19 cellular contexts compared by ENCODE assay signal in the genomic region with DNA sequence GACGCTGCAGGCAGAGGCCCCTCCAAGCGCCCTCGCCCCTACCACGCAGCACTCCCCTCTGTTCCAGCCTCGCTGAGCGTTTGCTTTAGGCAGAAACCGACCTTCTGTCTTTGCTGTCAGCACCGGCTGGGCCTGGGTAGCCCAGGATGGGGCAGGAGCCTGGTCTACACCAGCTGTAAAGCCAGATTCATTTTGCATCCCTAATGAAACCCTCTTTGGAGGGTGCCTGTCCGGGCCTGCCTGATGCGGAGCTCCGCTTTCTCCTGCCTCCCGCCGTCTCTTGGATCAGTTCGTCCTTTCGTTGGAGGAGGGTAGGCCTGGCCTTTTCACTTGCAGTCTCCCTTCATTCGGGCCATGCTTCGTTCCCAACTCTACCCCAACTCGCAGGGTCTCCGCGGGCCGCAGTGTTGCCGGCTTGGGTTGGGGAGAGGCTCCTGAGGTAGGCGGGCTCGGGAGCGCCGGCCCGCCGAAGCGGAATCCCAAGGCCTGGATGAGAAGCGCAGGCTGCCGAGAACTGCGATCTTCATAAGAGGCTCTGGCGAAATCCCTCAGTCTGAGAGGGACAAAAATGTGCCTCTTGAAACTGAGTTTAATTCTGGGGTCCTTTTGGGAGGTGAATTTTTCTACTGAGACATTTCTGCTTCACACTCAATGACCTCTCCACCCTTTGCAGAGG. TPM values are rescaled to one million over a fixed set of nuclear protein-coding genes. Genes with fewer than 3 reads are reported as not detected.
DNase-seq lines count a peak whose midpoint lies in the region; ATAC-seq and TF ChIP-seq lines count a peak whose summit lies in the region.
"Had no signal": no experiment of that assay in that cellular context is flagged by ENCODE, and none has a peak within 500 bp of the region (broad histone marks: within the 10 kb centered on the region; RNA-seq: fewer than 3 reads in every experiment).

No MANE protein-coding gene starts in this region.

- no peaks in the 10 kb centered on the region for H3K4me1 Mint-ChIP-seq in neural progenitor cell

- ATAC-seq in Panc1, result peak; percentile 8; the same call in 1 of the 2 replicates
- no peak for ATAC-seq in HG03521 (IDR thresholded peaks at IDR 0.05; ENCODE audit: unreplicated experiment)
- no peak for ATAC-seq in aorta (ENCODE audit: low FRiP score)
- ATAC-seq: activated T-cell treated with anti-CD3 and anti-CD28 coated beads, Interleukin-2, amount 50 U/mL, for 4 hours had no signal

- H3K9me3 Mint-ChIP-seq in neural progenitor cell, result peaks cover 14% of the 10 kb centered on the region
- H3K9me3 Mint-ChIP-seq: activated T-cell treated with anti-CD3 and anti-CD28 coated beads, Interleukin-2, amount 50 U/mL, for 4 hours; central memory CD8-positive, alpha-beta T cell had no signal

- in situ Hi-C loops in Panc1 (cut with HindIII; ENCODE audit: low pct_unique_long_range_greater_than_20kb, low sequenced_read_pairs) (loop anchor here (5.0 kb wide), 1 partner anchor 63 kb away; no protein-coding TSS in a partner anchor), GM13977 (cut with MboI; ENCODE audit: low pct_unique_long_range_greater_than_20kb, low sequenced_read_pairs, unreplicated experiment) (loop anchor here (10.0 kb wide), 1 partner anchor 105 kb away; a partner anchor contains a TSS)

- POLR2A ChIA-PET in Panc1 (lab: Charles Lee), result interaction anchor here (0.7 kb wide), 1 partner anchor 393 kb away, joined by 4 read pairs; no protein-coding TSS in a partner anchor

- peaks cover 93% of the 10 kb centered on the region for H3K27me3 Mint-ChIP-seq in neural progenitor cell (ENCODE audit: insufficient read depth, low read depth)

- H3F3A ChIP-seq in neural progenitor cell (ENCODE audit: low read depth), result no peaks in the 10 kb centered on the region

- H3K4me3 Mint-ChIP-seq in neural progenitor cell, result no peak overlapping the region
- H3K4me3 Mint-ChIP-seq: activated T-cell treated with anti-CD3 and anti-CD28 coated beads, Interleukin-2, amount 50 U/mL, for 4 hours; central memory CD8-positive, alpha-beta T cell had no signal

- intact Hi-C loops in Panc1 (cut with micrococcal nuclease; ENCODE audit: unreplicated experiment) (loop anchor here (2.0 to 10.0 kb wide), 3 partner anchors 65 to 595 kb away; no protein-coding TSS in a partner anchor), aorta (cut with DNase I) (loop anchor here (5.0 kb wide), 3 partner anchors 268 to 288 kb away; no protein-coding TSS in a partner anchor)

- H3K9ac ChIP-seq in iPS-15b (ENCODE audit: low read depth, low read length) (no peak overlapping the region), neural progenitor cell (no peak overlapping the region)
- H3K9ac ChIP-seq: BLaER1, GM23248 had no signal

- H3K27me3 ChIP-seq in H7 (ENCODE audit: control insufficient read depth, insufficient read depth, low read length) (peaks cover 99% of the 10 kb centered on the region), Panc1 (ENCODE audit: control insufficient read depth, insufficient read depth, low read length) (no peaks in the 10 kb centered on the region), iPS-15b (ENCODE audit: control insufficient read depth, insufficient read depth, low read length) (peaks cover 100% of the 10 kb centered on the region), neural progenitor cell (peaks cover 100% of the 10 kb centered on the region), aorta (ENCODE audit: control insufficient read depth in 1 of 2, insufficient read depth in 2 of 2, low read length in 1 of 2) (no peaks in the 10 kb centered on the region)

- no peaks in the 10 kb centered on the region for H3K36me3 Mint-ChIP-seq in neural progenitor cell

- no peaks in the 10 kb centered on the region for H3K79me2 ChIP-seq in neural progenitor cell (ENCODE audit: low read depth)

- H3K4me2 ChIP-seq in neural progenitor cell, result no peak overlapping the region
- H3K4me2 ChIP-seq: BLaER1 had no signal

- H4K20me1 ChIP-seq in neural progenitor cell (ENCODE audit: low read depth), result peaks cover 98% of the 10 kb centered on the region

- DNase-seq in H7 (peak; percentile 73), Panc1 (ENCODE audit: low read depth, low spot score) (no peak), neural progenitor cell (ENCODE audit: low spot score) (peak; percentile 57), AG20443 (ENCODE audit: low spot score) (no peak), aorta (no peak), GM13977 (ENCODE audit: low spot score) (no peak)
- DNase-seq: activated CD4-positive, alpha-beta T cell treated with anti-CD3 and anti-CD28 coated beads, Interleukin-2, amount 50 U/mL, for 4 hours; activated T-cell treated with anti-CD3 and anti-CD28 coated beads, Interleukin-2, amount 50 U/mL, for 4 hours; GM23248; KG1; NCI-H1092; NCI-H82; trophoblast cell had no signal

- no peak overlapping the region for H2AFZ ChIP-seq in neural progenitor cell (replicated peaks)
- H2AFZ ChIP-seq: GM23248 had no signal

- CTCF ChIA-PET in Panc1 (lab: Charles Lee), result interaction anchor here (0.6 kb wide), 1 partner anchor 264 kb away, joined by 3 read pairs; no protein-coding TSS in a partner anchor

- H3K4me3 ChIP-seq in H7 (ENCODE audit: insufficient read depth, low read depth, low read length) (no peak overlapping the region), Panc1 (ENCODE audit: low read depth in 2 of 2, low read length in 2 of 2) (peak overlapping the region; percentile 68 to 71), iPS-15b (ENCODE audit: low read depth, low read length) (peak overlapping the region; percentile 30), neural progenitor cell (no peak overlapping the region), aorta (ENCODE audit: low read length in 2 of 2) (no peak overlapping the region)
- H3K4me3 ChIP-seq: BLaER1, skin epidermis had no signal

- H3K36me3 ChIP-seq in H7 (replicated peaks; ENCODE audit: control insufficient read depth, insufficient read depth, low read length) (no peaks in the 10 kb centered on the region), Panc1 (ENCODE audit: control insufficient read depth, insufficient read depth, low read length) (no peaks in the 10 kb centered on the region), iPS-15b (ENCODE audit: control insufficient read depth, insufficient read depth, low read length) (no peaks in the 10 kb centered on the region), neural progenitor cell (no peaks in the 10 kb centered on the region), aorta (ENCODE audit: control insufficient read depth in 1 of 2, insufficient read depth in 2 of 2, low read length in 1 of 2) (no peaks in the 10 kb centered on the region)
- H3K36me3 ChIP-seq: BLaER1 had no signal

- H3K9me3 ChIP-seq in Panc1 (ENCODE audit: control insufficient read depth, insufficient read depth, low read depth, low read length), result no peaks in the 10 kb centered on the region
- no peaks in the 10 kb centered on the region for H3K9me3 ChIP-seq in iPS-15b (ENCODE audit: control insufficient read depth, insufficient read depth, low read length)
- H3K9me3 ChIP-seq in neural progenitor cell (ENCODE audit: low read depth), result no peaks in the 10 kb centered on the region
- H3K9me3 ChIP-seq in aorta (ENCODE audit: control insufficient read depth, low read length), result no peaks in the 10 kb centered on the region
- H3K9me3 ChIP-seq: BLaER1 had no signal

- BruUV-seq in Panc1 (replicated peaks; lab: Mats Ljungman, UMichigan), result no TSS peak

- H3K27ac ChIP-seq in Panc1 (ENCODE audit: low read length) (peak overlapping the region; percentile 99), neural progenitor cell (no peak overlapping the region), aorta (ENCODE audit: low read depth in 1 of 2, low read length in 2 of 2) (no peak overlapping the region)
- H3K27ac ChIP-seq: BLaER1, GM23248, skin epidermis had no signal

- no peak for TF ChIP-seq CTCF in Panc1 (IDR thresholded peaks at IDR 0.05)
- TF ChIP-seq CTCF in neural progenitor cell (IDR thresholded peaks at IDR 0.05), result no peak
- no peak for TF ChIP-seq CTCF in GM13977 (IDR thresholded peaks at IDR 0.05; ENCODE audit: extremely low read depth, insufficient read depth, missing control alignments)

- no peak overlapping the region for H3K27ac Mint-ChIP-seq in neural progenitor cell

- WGBS in aorta, 2 donors, result 64 to 77% methylated on average over 33 of the region's 33 CpGs

- H3K4me1 ChIP-seq in Panc1 (ENCODE audit: control insufficient read depth, insufficient read depth, low read length) (peaks cover 72% of the 10 kb centered on the region), iPS-15b (ENCODE audit: control insufficient read depth, insufficient read depth, low read length) (no peaks in the 10 kb centered on the region), neural progenitor cell (no peaks in the 10 kb centered on the region), aorta (ENCODE audit: control insufficient read depth in 1 of 2, insufficient read depth in 2 of 2, low read length in 2 of 2) (no peaks in the 10 kb centered on the region)

RNA-seq across cellular contexts. Expression of a gene that starts 4.9 kb away (rescaled TPM):
- not detected in 2 replicates for total RNA-seq in H7 (2014; rRNA removed; shearing (Covaris generic))
- 45.9 TPM for total RNA-seq in Panc1 (2021; ENCODE audit: unreplicated experiment)
- 47.8 TPM for polyA plus RNA-seq in Panc1 (2012; ENCODE audit: insufficient read length)
- not detected in 2 replicates for total RNA-seq in neural progenitor cell (ENCODE audit: low replicate concordance)
- total RNA-seq in aorta, result 1 to 10 TPM; 1.0 to 1.9 TPM
- under 1 TPM in 1 of 2 donors, not detected in 1; 0.31 TPM for polyA plus RNA-seq in aorta
- total RNA-seq: GM23248, mucosa of gallbladder had no signal
- polyA plus RNA-seq: GM23248 had no signal

RNA-seq across cellular contexts. Expression of a gene that starts 6.2 kb away (rescaled TPM):
- total RNA-seq in H7 (2014; rRNA removed; shearing (Covaris generic)), result 0.04 TPM in 1 of 2 replicates, not detected in the other
- total RNA-seq in Panc1 (2021; ENCODE audit: unreplicated experiment) (65.9 TPM), neural progenitor cell (ENCODE audit: low replicate concordance) (not detected in 2 replicates), aorta (under 1 TPM; 0.33 to 0.39 TPM)
- polyA plus RNA-seq in Panc1 (2012; ENCODE audit: insufficient read length), result 83.0 TPM
- polyA plus RNA-seq in aorta, result under 1 TPM in 1 of 2 donors, not detected in 1; 0.75 TPM
- total RNA-seq: GM23248 had no signal
- polyA plus RNA-seq: GM23248 had no signal

RNA-seq across cellular contexts. Expression of a gene that starts 9.1 kb away (rescaled TPM):
- 0.45 TPM in 1 of 2 replicates, not detected in the other for total RNA-seq in H7 (2014; rRNA removed; shearing (Covaris generic))
- 44.0 TPM for total RNA-seq in Panc1 (2021; ENCODE audit: unreplicated experiment)
- polyA plus RNA-seq in Panc1 (2012; ENCODE audit: insufficient read length), result 36.5 TPM
- total RNA-seq in neural progenitor cell (ENCODE audit: low replicate concordance), result not detected in 2 replicates
- 10 to 100 TPM in 1 of 2 donors, 1 to 10 TPM in 1; 9.1 to 14.1 TPM for total RNA-seq in aorta
- 10 to 100 TPM; 18.2 to 22.4 TPM for polyA plus RNA-seq in aorta

RNA-seq across cellular contexts. Expression of a gene that starts 15.2 kb away (rescaled TPM):
- not detected in 2 replicates for total RNA-seq in H7 (2014; rRNA removed; shearing (Covaris generic))
- total RNA-seq in Panc1 (2021; ENCODE audit: unreplicated experiment) (196 TPM), neural progenitor cell (ENCODE audit: low replicate concordance) (not detected in 2 replicates), aorta (10 to 100 TPM in 1 of 2 donors, 1 to 10 TPM in 1; 5.8 to 16.8 TPM)
- 167 TPM for polyA plus RNA-seq in Panc1 (2012; ENCODE audit: insufficient read length)
- 1 to 10 TPM; 3.9 to 4.1 TPM for polyA plus RNA-seq in aorta

RNA-seq across cellular contexts. Expression of a gene that starts 26.4 kb away (rescaled TPM):
- not detected in 2 replicates for total RNA-seq in H7 (2014; rRNA removed; shearing (Covaris generic))
- total RNA-seq in Panc1 (2021; ENCODE audit: unreplicated experiment), result 67.2 TPM
- polyA plus RNA-seq in Panc1 (2012; ENCODE audit: insufficient read length), result 64.4 TPM
- total RNA-seq in neural progenitor cell (ENCODE audit: low replicate concordance), result not detected in 2 replicates
- 1 to 10 TPM; 1.4 to 5.9 TPM for total RNA-seq in aorta
- polyA plus RNA-seq in aorta, result 1 to 10 TPM in 1 of 2 donors, not detected in 1; 3.6 TPM

Comparison
In these comparisons a context has a peak if more than half of its experiments do, and no peak if none do; other contexts are left out.
1. DNase-seq: peak in H7 (single experiment) and neural progenitor cell (single experiment); none in Panc1 (single experiment), AG20443 (single experiment), aorta (0 of 2) and GM13977 (single experiment).
2. H3K4me3 ChIP-seq: peak in Panc1 (2 of 2) and iPS-15b (single experiment); none in H7 (single experiment), neural progenitor cell (single experiment) and aorta (0 of 2).
3. RNA of a gene that starts 4.9 kb away (total RNA-seq): 45.9 TPM in Panc1 (single experiment); 1.0 to 1.9 TPM in aorta, not detected in H7 and not detected in neural progenitor cell; every median in the first group is over 10 times any median in the second.
4. RNA of a gene that starts 6.2 kb away (total RNA-seq): 65.9 TPM in Panc1 (single experiment); 0.33 to 0.39 TPM in aorta, 0.04 TPM in H7 and not detected in neural progenitor cell; every median in the first group is over 10 times any median in the second.